9 cellular contexts compared by ENCODE assay signal in genomic region chr2:38374978-38375377, GRCh38. TPM values are rescaled to one million over a fixed set of nuclear protein-coding genes. Genes with fewer than 3 reads are reported as not detected.
DNase-seq lines count a peak whose midpoint lies in the region; TF ChIP-seq lines count a peak whose summit lies in the region.
"Had no signal": no experiment of that assay in that cellular context is flagged by ENCODE, and none has a peak within 500 bp of the region (broad histone marks: within the 10 kb centered on the region; RNA-seq: fewer than 3 reads in every experiment).

No MANE protein-coding gene starts in this region.

- no peaks in the 10 kb centered on the region for H3K36me3 ChIP-seq in liver (ENCODE audit: control insufficient read depth in 4 of 4, insufficient read depth in 3 of 4, low read depth in 1 of 4, low read length in 3 of 4)
- H3K36me3 ChIP-seq in subcutaneous abdominal adipose tissue (ENCODE audit: control insufficient read depth in 5 of 5, insufficient read depth in 5 of 5, low read length in 5 of 5), result no peaks in the 10 kb centered on the region

- H3K27me3 Mint-ChIP-seq in T-helper 2 cell treated with Interferon-gamma antibody and Interleukin-4, amounts not matched to agents 5 μg/mL and 100 μg/mL, for 36 hours (ENCODE audit: low read depth), result no peaks in the 10 kb centered on the region
- no peaks in the 10 kb centered on the region for H3K27me3 Mint-ChIP-seq in activated T-helper 2 cell treated with anti-CD3 and anti-CD28 coated beads, Interferon-gamma antibody, Interleukin-2, Interleukin-4, amounts not matched to agents 10 μg/mL and 5 μg/mL and 100 μg/mL, durations not matched to agents 14 hours and 24 hours and 36 hours (ENCODE audit: low read depth)

- no peak for DNase-seq in T-helper 2 cell treated with Interferon-gamma antibody and Interleukin-4, amounts not matched to agents 5 μg/mL and 100 μg/mL, for 36 hours (ENCODE audit: low spot score)
- no peak for DNase-seq in T-helper 2 cell
- no peak for DNase-seq in activated T-helper 2 cell treated with anti-CD3 and anti-CD28 coated beads, Interferon-gamma antibody, Interleukin-2, Interleukin-4, amounts not matched to agents 10 μg/mL and 5 μg/mL and 100 μg/mL, durations not matched to agents 14 hours and 24 hours and 36 hours (ENCODE audit: low spot score)
- DNase-seq in cerebellar cortex (ENCODE audit: low spot score), result no peak
- DNase-seq in stimulated activated CD4-positive, alpha-beta T cell treated with anti-CD3 and anti-CD28 coated beads, Interleukin-2, amount 100 ng/mL, for 48 hours, result no peak
- no peak for DNase-seq in OCI-M2 (lab: John Stamatoyannopoulos, UW; ENCODE audit: unreplicated experiment)
- DNase-seq: NCI-H446 had no signal

- H3K36me3 Mint-ChIP-seq in T-helper 2 cell treated with Interferon-gamma antibody and Interleukin-4, amounts not matched to agents 5 μg/mL and 100 μg/mL, for 36 hours (ENCODE audit: low read depth), result peaks cover 6% of the 10 kb centered on the region
- H3K36me3 Mint-ChIP-seq in activated T-helper 2 cell treated with anti-CD3 and anti-CD28 coated beads, Interferon-gamma antibody, Interleukin-2, Interleukin-4, amounts not matched to agents 10 μg/mL and 5 μg/mL and 100 μg/mL, durations not matched to agents 14 hours and 24 hours and 36 hours (ENCODE audit: low read depth), result peaks cover 21% of the 10 kb centered on the region

- peaks cover 45% of the 10 kb centered on the region for H3K4me1 Mint-ChIP-seq in T-helper 2 cell treated with Interferon-gamma antibody and Interleukin-4, amounts not matched to agents 5 μg/mL and 100 μg/mL, for 36 hours (ENCODE audit: low read depth)
- peaks cover 42% of the 10 kb centered on the region for H3K4me1 Mint-ChIP-seq in activated T-helper 2 cell treated with anti-CD3 and anti-CD28 coated beads, Interferon-gamma antibody, Interleukin-2, Interleukin-4, amounts not matched to agents 10 μg/mL and 5 μg/mL and 100 μg/mL, durations not matched to agents 14 hours and 24 hours and 36 hours (ENCODE audit: low read depth)

- intact Hi-C loops in activated T-helper 2 cell treated with anti-CD3 and anti-CD28 coated beads, Interferon-gamma antibody, Interleukin-2, Interleukin-4, amounts not matched to agents 10 μg/mL and 5 μg/mL and 100 μg/mL, durations not matched to agents 14 hours and 24 hours and 36 hours (cut with micrococcal nuclease), result loop anchor here (5.0 kb wide), 2 partner anchors 298 to 998 kb away; partner anchors contain the start of gene CYP1B1

- WGBS in liver, result 48% methylated on average over 2 of the region's 2 CpGs

- H3K4me3 ChIP-seq in liver (ENCODE audit: low read depth in 1 of 3, low read length in 3 of 3) (peak overlapping the region in 2 of 3 donors; percentile 5 to 80), subcutaneous abdominal adipose tissue (ENCODE audit: low read depth in 1 of 5, low read length in 5 of 5) (peak overlapping the region in 1 of 5 donors; percentile 2)

- H3K9me3 Mint-ChIP-seq in T-helper 2 cell treated with Interferon-gamma antibody and Interleukin-4, amounts not matched to agents 5 μg/mL and 100 μg/mL, for 36 hours, result no peaks in the 10 kb centered on the region
- H3K9me3 Mint-ChIP-seq in activated T-helper 2 cell treated with anti-CD3 and anti-CD28 coated beads, Interferon-gamma antibody, Interleukin-2, Interleukin-4, amounts not matched to agents 10 μg/mL and 5 μg/mL and 100 μg/mL, durations not matched to agents 14 hours and 24 hours and 36 hours, result no peaks in the 10 kb centered on the region

- TF ChIP-seq CTCF in liver (IDR thresholded peaks at IDR 0.05; ENCODE audit: low read depth, low read length, missing input control), result no peak

- H3K4me1 ChIP-seq in liver (ENCODE audit: control insufficient read depth in 4 of 4, insufficient read depth in 4 of 4, low read length in 3 of 4) (peaks cover 7 to 40% (median 27%) of the 10 kb centered on the region in 4 donors), subcutaneous abdominal adipose tissue (ENCODE audit: control insufficient read depth in 5 of 5, insufficient read depth in 5 of 5, low read length in 5 of 5) (peaks cover 0 to 41% (median 29%) of the 10 kb centered on the region in 5 donors)

- H3K9ac ChIP-seq in liver (ENCODE audit: low read depth in 1 of 2, low read length in 2 of 2) (peak overlapping the region; percentile 40 to 47), subcutaneous abdominal adipose tissue (ENCODE audit: low read length in 5 of 5) (peak overlapping the region in 3 of 5 donors; percentile 30 to 97 (median 84))

- no peaks in the 10 kb centered on the region for H3K9me3 ChIP-seq in liver (ENCODE audit: control insufficient read depth in 4 of 4, low read length in 3 of 4)
- H3K9me3 ChIP-seq in subcutaneous abdominal adipose tissue (ENCODE audit: control insufficient read depth in 5 of 5, low read length in 5 of 5), result no peaks in the 10 kb centered on the region

- peak overlapping the region; percentile 91 for H3K4me3 Mint-ChIP-seq in T-helper 2 cell treated with Interferon-gamma antibody and Interleukin-4, amounts not matched to agents 5 μg/mL and 100 μg/mL, for 36 hours
- H3K4me3 Mint-ChIP-seq in activated T-helper 2 cell treated with anti-CD3 and anti-CD28 coated beads, Interferon-gamma antibody, Interleukin-2, Interleukin-4, amounts not matched to agents 10 μg/mL and 5 μg/mL and 100 μg/mL, durations not matched to agents 14 hours and 24 hours and 36 hours (ENCODE audit: low read depth), result peak overlapping the region; percentile 87

- H3K27ac Mint-ChIP-seq in T-helper 2 cell treated with Interferon-gamma antibody and Interleukin-4, amounts not matched to agents 5 μg/mL and 100 μg/mL, for 36 hours, result peak overlapping the region; percentile 59
- H3K27ac Mint-ChIP-seq in activated T-helper 2 cell treated with anti-CD3 and anti-CD28 coated beads, Interferon-gamma antibody, Interleukin-2, Interleukin-4, amounts not matched to agents 10 μg/mL and 5 μg/mL and 100 μg/mL, durations not matched to agents 14 hours and 24 hours and 36 hours, result peak overlapping the region; percentile 3

- H3K27me3 ChIP-seq in liver (ENCODE audit: control insufficient read depth in 4 of 4, insufficient read depth in 4 of 4, low read length in 3 of 4) (no peaks in the 10 kb centered on the region), subcutaneous abdominal adipose tissue (ENCODE audit: control insufficient read depth in 5 of 5, insufficient read depth in 4 of 5, low read length in 5 of 5) (no peaks in the 10 kb centered on the region)

- H3K27ac ChIP-seq in liver (ENCODE audit: low read depth in 1 of 2, low read length in 2 of 2), result no peak overlapping the region
- no peak overlapping the region for H3K27ac ChIP-seq in subcutaneous abdominal adipose tissue (ENCODE audit: low read depth, low read length)

- TF ChIP-seq RAD21 in liver (IDR thresholded peaks at IDR 0.05), result peak in 1 of 2 donors; percentile 7

TF ChIP-seq in liver, 16 proteins besides CTCF, POLR2A, EP300 and RAD21:
- peak; percentile 40 for TF ChIP-seq NR2F2 (IDR thresholded peaks at IDR 0.05)
- no peak for TF ChIP-seq ZBTB33 (IDR thresholded peaks at IDR 0.05)

RNA-seq across cellular contexts. Expression of gene ATL2, which starts 2.1 kb away (rescaled TPM):
- 57.1 and 57.7 TPM in 2 replicates for total RNA-seq in activated T-helper 2 cell treated with anti-CD3 and anti-CD28 coated beads, Interferon-gamma antibody, Interleukin-2, Interleukin-4, amounts not matched to agents 10 μg/mL and 5 μg/mL and 100 μg/mL, durations not matched to agents 14 hours and 24 hours and 36 hours
- total RNA-seq in liver, result 100 to 1,000 TPM in 1 of 2 donors, 10 to 100 TPM in 1; 66.4 to 163 TPM
- polyA plus RNA-seq in liver, result 10 to 100 TPM; 21.0 to 25.1 TPM
